Comparison of ENCODE assay signal across 9 cellular contexts in the genomic region with DNA sequence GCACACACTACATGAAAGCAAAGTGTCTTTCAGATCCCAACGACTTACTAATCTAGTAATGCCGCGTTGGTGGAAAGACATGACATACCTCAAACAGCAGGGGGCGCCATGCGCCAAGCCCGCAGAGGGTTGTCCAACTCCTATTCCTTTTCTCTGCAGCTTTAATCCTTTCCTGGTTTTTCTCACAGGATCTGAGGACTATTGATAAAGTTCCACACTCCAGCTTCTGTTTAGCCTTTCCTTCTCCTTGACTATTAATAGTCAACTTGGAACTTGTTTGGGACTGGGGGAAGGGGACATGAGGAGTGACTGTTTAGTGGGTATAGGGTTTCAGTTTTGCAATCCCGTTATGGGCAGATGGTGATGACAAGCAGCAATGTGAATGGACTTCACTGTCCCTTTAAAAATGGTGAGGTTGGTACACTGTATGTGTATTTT.
DNase-seq lines count a peak whose midpoint lies in the region; ATAC-seq and TF ChIP-seq lines count a peak whose summit lies in the region.
"Had no signal": no experiment of that assay in that cellular context is flagged by ENCODE, and none has a peak within 500 bp of the region (broad histone marks: within the 10 kb centered on the region; RNA-seq: fewer than 3 reads in every experiment).

No MANE protein-coding gene starts in this region.

- no peaks in the 10 kb centered on the region for H3K27me3 Mint-ChIP-seq in progenitor cell of endocrine pancreas
- H3K27me3 Mint-ChIP-seq: activated naive CD8-positive, alpha-beta T cell had no signal

- DNase-seq in Caki2 (ENCODE audit: low read depth) (peak; percentile 45), MV-4-11 (lab: John Stamatoyannopoulos, UW) (peak; percentile 62), SK-N-MC (ENCODE audit: low read depth, low spot score) (peak; percentile 26), Right ventricle myocardium superior (peak; percentile 83), progenitor cell of endocrine pancreas (ENCODE audit: low spot score, unreplicated experiment) (peak; percentile 70), uterus (peak; percentile 68 to 76)
- DNase-seq in activated naive CD4-positive, alpha-beta T cell treated with anti-CD3 and anti-CD28 coated beads, Interleukin-2, amount 50 U/mL, for 72 hours (ENCODE audit: low spot score in 2 of 2): peak; percentile 73 to 85

- in situ Hi-C loops in Caki2 (cut with HindIII; ENCODE audit: low pct_unique_long_range_greater_than_20kb, low sequenced_read_pairs): no loop called here

- peak; percentile 70 for ATAC-seq in GM21619 (IDR thresholded peaks at IDR 0.05; ENCODE audit: unreplicated experiment)
- no peak for ATAC-seq in activated naive CD4-positive, alpha-beta T cell treated with anti-CD3 and anti-CD28 coated beads, Interleukin-2, amount 50 U/mL, for 72 hours
- peak; percentile 83 for ATAC-seq in Right ventricle myocardium superior (ENCODE audit: poor library complexity)

- H3K27me3 ChIP-seq in uterus: no peaks in the 10 kb centered on the region

- no peak overlapping the region for H3K4me3 Mint-ChIP-seq in progenitor cell of endocrine pancreas (ENCODE audit: low read depth)
- H3K4me3 Mint-ChIP-seq: activated naive CD8-positive, alpha-beta T cell had no signal

- H3K27ac ChIP-seq in SK-N-MC (no peak overlapping the region), uterus (no peak overlapping the region)

- no peak for TF ChIP-seq POLR2A in uterus (IDR thresholded peaks at IDR 0.05)

- H3K9me3 Mint-ChIP-seq in activated naive CD4-positive, alpha-beta T cell treated with anti-CD3 and anti-CD28 coated beads, Interleukin-2, amount 50 U/mL, for 72 hours: no peaks in the 10 kb centered on the region
- H3K9me3 Mint-ChIP-seq in progenitor cell of endocrine pancreas (ENCODE audit: low read depth): no peaks in the 10 kb centered on the region

- peaks cover 0 to 4% of the 10 kb centered on the region in 2 donors for H3K4me1 ChIP-seq in uterus

- intact Hi-C loops in Right ventricle myocardium superior (cut with DNase I) (loop anchor here (5.0 kb wide), 2 partner anchors 145 to 275 kb away; a partner anchor contains a TSS), uterus (cut with DNase I; ENCODE audit: low total_unique reads) (loop anchor here (5.0 kb wide), 1 partner anchor 285 kb away; no protein-coding TSS in a partner anchor)

- no peak overlapping the region for H3K9ac ChIP-seq in SK-N-MC (ENCODE audit: insufficient read length)

- H3K4me3 ChIP-seq in SK-N-MC (no peak overlapping the region), uterus (no peak overlapping the region)

- TF ChIP-seq CTCF in progenitor cell of endocrine pancreas (IDR thresholded peaks at IDR 0.05; ENCODE audit: unreplicated experiment) (peak; percentile 98), uterus (IDR thresholded peaks at IDR 0.05) (peak; percentile 85 to 96 (median 89))

- H3K36me3 ChIP-seq in SK-N-MC (ENCODE audit: insufficient read depth, low read length) (no peaks in the 10 kb centered on the region), uterus (no peaks in the 10 kb centered on the region)

- peaks cover 0 to 43% of the 10 kb centered on the region in 2 donors for H3K36me3 Mint-ChIP-seq in activated naive CD4-positive, alpha-beta T cell treated with anti-CD3 and anti-CD28 coated beads, Interleukin-2, amount 50 U/mL, for 72 hours
- peaks cover 2% of the 10 kb centered on the region for H3K36me3 Mint-ChIP-seq in progenitor cell of endocrine pancreas (ENCODE audit: insufficient read depth)

- no peaks in the 10 kb centered on the region for H3K9me3 ChIP-seq in SK-N-MC (ENCODE audit: low read depth, low read length)
- no peaks in the 10 kb centered on the region for H3K9me3 ChIP-seq in uterus

- no peak overlapping the region for H3K27ac Mint-ChIP-seq in activated naive CD4-positive, alpha-beta T cell treated with anti-CD3 and anti-CD28 coated beads, Interleukin-2, amount 50 U/mL, for 72 hours
- H3K27ac Mint-ChIP-seq in progenitor cell of endocrine pancreas: no peak overlapping the region
- H3K27ac Mint-ChIP-seq: activated naive CD8-positive, alpha-beta T cell had no signal

- H3K4me1 Mint-ChIP-seq in progenitor cell of endocrine pancreas (ENCODE audit: low read depth): peaks cover 15% of the 10 kb centered on the region

Comparison
In these comparisons a context has a peak if more than half of its experiments do, and no peak if none do; other contexts are left out.
1. DNase-seq: peak in every context shown above with its lines; median percentile 83 in Right ventricle myocardium superior; 79 in activated naive CD4-positive, alpha-beta T cell treated with anti-CD3 and anti-CD28 coated beads, Interleukin-2, amount 50 U/mL, for 72 hours; 72 in uterus; 70 in progenitor cell of endocrine pancreas; 62 in MV-4-11; 45 in Caki2; 26 in SK-N-MC.
2. ATAC-seq: peak in GM21619 (single experiment) and Right ventricle myocardium superior (single experiment); none in activated naive CD4-positive, alpha-beta T cell treated with anti-CD3 and anti-CD28 coated beads, Interleukin-2, amount 50 U/mL, for 72 hours (0 of 2).